ENCODE assay signal across 38 cellular contexts in genomic region chrX:116827063-116827462, GRCh38.
"Had no signal": no experiment of that assay in that cellular context is flagged by ENCODE, and none has a peak within 500 bp of the region (broad histone marks: within the 10 kb centered on the region; RNA-seq: fewer than 3 reads in every experiment).

No MANE protein-coding gene starts in this region.

- H3K4me1 Mint-ChIP-seq: activated B cell treated with CpG ODN at 0.5 μM for 24 hours; activated CD4-positive, alpha-beta T cell treated with anti-CD3 and anti-CD28 coated beads, Interleukin-2, amount 10 ng/mL, durations not matched to agents 24 days and 14 days; activated naive CD4-positive, alpha-beta T cell treated with anti-CD3 and anti-CD28 coated beads, Interleukin-2, amount 10 ng/mL, durations not matched to agents 7 days and 5 days; activated naive CD4-positive, alpha-beta T cell treated with anti-CD3 and anti-CD28 coated beads, Interleukin-2, amount 50 U/mL, for 24 hours; activated naive CD8-positive, alpha-beta T cell treated with anti-CD3 and anti-CD28 coated beads, Interleukin-2, amount 10 ng/mL, durations not matched to agents 7 days and 5 days; activated naive CD8-positive, alpha-beta T cell treated with anti-CD3 and anti-CD28 coated beads, Interleukin-2, amount 50 U/mL, for 24 hours; activated T-helper 17 cell treated with anti-CD3 and anti-CD28 coated beads, Interleukin-2, amount 50 U/mL, for 72 hours; brain; central memory CD8-positive, alpha-beta T cell had no signal

- H3K27me3 ChIP-seq: cardiac muscle cell had no signal

- H3K27ac ChIP-seq: cardiac muscle cell, VCaP had no signal

- H3K36me3 ChIP-seq: cardiac muscle cell had no signal

- DNase-seq: activated B cell treated with CpG ODN at 0.5 μM for 24 hours; activated CD4-positive, alpha-beta memory T cell treated with anti-CD3 and anti-CD28 coated beads for 36 hours; activated CD4-positive, alpha-beta T cell treated with anti-CD3 and anti-CD28 coated beads for 4 hours; activated CD4-positive, alpha-beta T cell treated with anti-CD3 and anti-CD28 coated beads, Interleukin-2, amount 10 ng/mL, durations not matched to agents 24 days and 14 days; activated CD4-positive, alpha-beta T cell treated with anti-CD3 and anti-CD28 coated beads, Interleukin-2, amount 50 U/mL, for 1 hour; activated CD4-positive, alpha-beta T cell treated with anti-CD3 and anti-CD28 coated beads, Interleukin-2, amount 50 U/mL, for 4 hours; activated CD4-positive, CD25-positive, alpha-beta regulatory T cell treated with anti-CD3 and anti-CD28 coated beads, Interleukin-2, amount 50 U/mL, for 72 hours; activated CD8-positive, alpha-beta memory T cell treated with anti-CD3 and anti-CD28 coated beads, Interleukin-2, amount 50 U/mL, for 4 hours; activated CD8-positive, alpha-beta T cell treated with anti-CD3 and anti-CD28 coated beads for 36 hours; activated effector memory CD4-positive, alpha-beta T cell treated with Interleukin-2 at 50 U/mL for 16 hours; activated gamma-delta T cell; activated naive CD4-positive, alpha-beta T cell treated with anti-CD3 and anti-CD28 coated beads, Interleukin-2, amount 10 ng/mL, durations not matched to agents 7 days and 5 days; activated naive CD4-positive, alpha-beta T cell treated with Interleukin-2 at 50 U/mL for 16 hours; activated naive CD8-positive, alpha-beta T cell treated with anti-CD3 and anti-CD28 coated beads, Interleukin-2, amount 10 ng/mL, durations not matched to agents 7 days and 5 days; activated naive CD8-positive, alpha-beta T cell treated with anti-CD3 and anti-CD28 coated beads, Interleukin-2, amount 50 U/mL, for 24 hours; activated T-cell treated with anti-CD3 and anti-CD28 coated beads for 4 hours; activated T-cell treated with anti-CD3 and anti-CD28 coated beads, Interleukin-2, amount 50 U/mL, for 1 hour; activated T-cell treated with anti-CD3 and anti-CD28 coated beads, Interleukin-2, amount 50 U/mL, for 4 hours; activated T-cell treated with anti-CD3 and anti-CD28 coated beads, Interleukin-2, amount 50 U/mL, for 72 hours; amygdala; anterior cingulate cortex; caudate nucleus; cerebellar nuclear complex; T-helper 1 cell; T-helper 2 cell; T-helper 9 cell had no signal

- H3K36me3 Mint-ChIP-seq: activated CD4-positive, alpha-beta memory T cell treated with anti-CD3 and anti-CD28 coated beads for 36 hours; activated naive CD4-positive, alpha-beta T cell treated with anti-CD3 and anti-CD28 coated beads, Interleukin-2, amount 10 ng/mL, durations not matched to agents 7 days and 5 days; activated naive CD4-positive, alpha-beta T cell treated with anti-CD3 and anti-CD28 coated beads, Interleukin-2, amount 50 U/mL, for 24 hours; activated naive CD8-positive, alpha-beta T cell; activated naive CD8-positive, alpha-beta T cell treated with anti-CD3 and anti-CD28 coated beads, Interleukin-2, amount 10 ng/mL, durations not matched to agents 7 days and 5 days; brain had no signal

- H3K27me3 Mint-ChIP-seq: activated B cell treated with CpG ODN at 0.5 μM for 24 hours; activated CD4-positive, alpha-beta memory T cell treated with anti-CD3 and anti-CD28 coated beads for 36 hours; activated CD4-positive, alpha-beta T cell treated with anti-CD3 and anti-CD28 coated beads, Interleukin-2, amount 10 ng/mL, durations not matched to agents 24 days and 14 days; activated CD8-positive, alpha-beta T cell treated with anti-CD3 and anti-CD28 coated beads for 36 hours; activated naive CD4-positive, alpha-beta T cell treated with anti-CD3 and anti-CD28 coated beads, Interleukin-2, amount 10 ng/mL, durations not matched to agents 7 days and 5 days; activated naive CD4-positive, alpha-beta T cell treated with anti-CD3 and anti-CD28 coated beads, Interleukin-2, amount 50 U/mL, for 24 hours; activated naive CD8-positive, alpha-beta T cell; activated naive CD8-positive, alpha-beta T cell treated with anti-CD3 and anti-CD28 coated beads, Interleukin-2, amount 10 ng/mL, durations not matched to agents 7 days and 5 days; activated naive CD8-positive, alpha-beta T cell treated with anti-CD3 and anti-CD28 coated beads, Interleukin-2, amount 50 U/mL, for 24 hours; activated T-helper 17 cell treated with anti-CD3 and anti-CD28 coated beads, Interleukin-2, amount 50 U/mL, for 72 hours; brain; central memory CD8-positive, alpha-beta T cell had no signal

- H3K4me3 Mint-ChIP-seq: activated B cell treated with CpG ODN at 0.5 μM for 24 hours; activated CD4-positive, alpha-beta memory T cell treated with anti-CD3 and anti-CD28 coated beads for 36 hours; activated CD4-positive, alpha-beta T cell treated with anti-CD3 and anti-CD28 coated beads, Interleukin-2, amount 10 ng/mL, durations not matched to agents 24 days and 14 days; activated CD8-positive, alpha-beta T cell treated with anti-CD3 and anti-CD28 coated beads for 36 hours; activated naive CD4-positive, alpha-beta T cell treated with anti-CD3 and anti-CD28 coated beads, Interleukin-2, amount 10 ng/mL, durations not matched to agents 7 days and 5 days; activated naive CD4-positive, alpha-beta T cell treated with anti-CD3 and anti-CD28 coated beads, Interleukin-2, amount 50 U/mL, for 24 hours; activated naive CD8-positive, alpha-beta T cell; activated naive CD8-positive, alpha-beta T cell treated with anti-CD3 and anti-CD28 coated beads, Interleukin-2, amount 10 ng/mL, durations not matched to agents 7 days and 5 days; activated naive CD8-positive, alpha-beta T cell treated with anti-CD3 and anti-CD28 coated beads, Interleukin-2, amount 50 U/mL, for 24 hours; activated T-cell treated with anti-CD3 and anti-CD28 coated beads, Interleukin-2, amount 50 U/mL, for 4 hours; activated T-cell treated with anti-CD3 and anti-CD28 coated beads, Interleukin-2, amount 50 U/mL, for 72 hours; activated T-helper 1 cell treated with anti-CD3 and anti-CD28 coated beads, Interleukin-12 subunit alpha, Interleukin-12 subunit beta, Interleukin-2, Interleukin-4 antibody, amounts not matched to agents 30 ng/mL and 10 ng/mL and 1 ng/mL, durations not matched to agents 14 hours and 24 hours and 36 hours; activated T-helper 17 cell treated with anti-CD3 and anti-CD28 coated beads, Interleukin-2, amount 50 U/mL, for 72 hours; brain; central memory CD8-positive, alpha-beta T cell; T-helper 1 cell treated with Interleukin-12 subunit alpha and Interleukin-12 subunit beta and Interleukin-4 antibody, amounts not matched to agents 30 μg/mL and 1 μg/mL, for 36 hours; T-helper 2 cell treated with Interferon-gamma antibody and Interleukin-4, amounts not matched to agents 5 μg/mL and 100 μg/mL, for 36 hours had no signal

- H3K4me3 ChIP-seq: cardiac muscle cell had no signal

- ATAC-seq: activated CD8-positive, alpha-beta T cell treated with anti-CD3 and anti-CD28 coated beads for 36 hours; activated naive CD8-positive, alpha-beta T cell treated with anti-CD3 and anti-CD28 coated beads, Interleukin-2, amount 50 U/mL, for 24 hours; activated T-cell treated with anti-CD3 and anti-CD28 coated beads, Interleukin-2, amount 50 U/mL, for 4 hours; activated T-cell treated with anti-CD3 and anti-CD28 coated beads, Interleukin-2, amount 50 U/mL, for 72 hours; activated T-helper 17 cell treated with anti-CD3 and anti-CD28 coated beads, Interleukin-2, amount 50 U/mL, for 72 hours had no signal

- FAIRE-seq: bronchial epithelial cell, TTC549 had no signal

- H3K27ac Mint-ChIP-seq: activated B cell treated with CpG ODN at 0.5 μM for 24 hours; activated CD4-positive, alpha-beta memory T cell treated with anti-CD3 and anti-CD28 coated beads for 36 hours; activated CD4-positive, alpha-beta T cell treated with anti-CD3 and anti-CD28 coated beads, Interleukin-2, amount 10 ng/mL, durations not matched to agents 24 days and 14 days; activated CD8-positive, alpha-beta T cell treated with anti-CD3 and anti-CD28 coated beads for 36 hours; activated naive CD4-positive, alpha-beta T cell treated with anti-CD3 and anti-CD28 coated beads, Interleukin-2, amount 10 ng/mL, durations not matched to agents 7 days and 5 days; activated naive CD4-positive, alpha-beta T cell treated with anti-CD3 and anti-CD28 coated beads, Interleukin-2, amount 50 U/mL, for 24 hours; activated naive CD8-positive, alpha-beta T cell; activated naive CD8-positive, alpha-beta T cell treated with anti-CD3 and anti-CD28 coated beads, Interleukin-2, amount 10 ng/mL, durations not matched to agents 7 days and 5 days; activated naive CD8-positive, alpha-beta T cell treated with anti-CD3 and anti-CD28 coated beads, Interleukin-2, amount 50 U/mL, for 24 hours; activated T-cell treated with anti-CD3 and anti-CD28 coated beads, Interleukin-2, amount 50 U/mL, for 72 hours; activated T-helper 1 cell treated with anti-CD3 and anti-CD28 coated beads, Interleukin-12 subunit alpha, Interleukin-12 subunit beta, Interleukin-2, Interleukin-4 antibody, amounts not matched to agents 30 ng/mL and 10 ng/mL and 1 ng/mL, durations not matched to agents 14 hours and 24 hours and 36 hours; activated T-helper 17 cell treated with anti-CD3 and anti-CD28 coated beads, Interleukin-2, amount 50 U/mL, for 72 hours; brain; T-helper 1 cell treated with Interleukin-12 subunit alpha and Interleukin-12 subunit beta and Interleukin-4 antibody, amounts not matched to agents 30 μg/mL and 1 μg/mL, for 36 hours; T-helper 2 cell treated with Interferon-gamma antibody and Interleukin-4, amounts not matched to agents 5 μg/mL and 100 μg/mL, for 36 hours had no signal

- H3K9me3 Mint-ChIP-seq: activated B cell treated with CpG ODN at 0.5 μM for 24 hours; activated CD4-positive, alpha-beta T cell treated with anti-CD3 and anti-CD28 coated beads, Interleukin-2, amount 10 ng/mL, durations not matched to agents 24 days and 14 days; activated CD8-positive, alpha-beta T cell treated with anti-CD3 and anti-CD28 coated beads for 36 hours; activated naive CD4-positive, alpha-beta T cell treated with anti-CD3 and anti-CD28 coated beads, Interleukin-2, amount 10 ng/mL, durations not matched to agents 7 days and 5 days; activated naive CD4-positive, alpha-beta T cell treated with anti-CD3 and anti-CD28 coated beads, Interleukin-2, amount 50 U/mL, for 24 hours; activated naive CD8-positive, alpha-beta T cell treated with anti-CD3 and anti-CD28 coated beads, Interleukin-2, amount 10 ng/mL, durations not matched to agents 7 days and 5 days; activated naive CD8-positive, alpha-beta T cell treated with anti-CD3 and anti-CD28 coated beads, Interleukin-2, amount 50 U/mL, for 24 hours; activated T-cell treated with anti-CD3 and anti-CD28 coated beads, Interleukin-2, amount 50 U/mL, for 4 hours; activated T-helper 1 cell treated with anti-CD3 and anti-CD28 coated beads, Interleukin-12 subunit alpha, Interleukin-12 subunit beta, Interleukin-2, Interleukin-4 antibody, amounts not matched to agents 30 ng/mL and 10 ng/mL and 1 ng/mL, durations not matched to agents 14 hours and 24 hours and 36 hours; activated T-helper 17 cell treated with anti-CD3 and anti-CD28 coated beads, Interleukin-2, amount 50 U/mL, for 72 hours; brain; central memory CD8-positive, alpha-beta T cell; T-helper 1 cell treated with Interleukin-12 subunit alpha and Interleukin-12 subunit beta and Interleukin-4 antibody, amounts not matched to agents 30 μg/mL and 1 μg/mL, for 36 hours; T-helper 2 cell treated with Interferon-gamma antibody and Interleukin-4, amounts not matched to agents 5 μg/mL and 100 μg/mL, for 36 hours had no signal
